Comparison of ENCODE assay signal across 1 cellular context in the genomic region with DNA sequence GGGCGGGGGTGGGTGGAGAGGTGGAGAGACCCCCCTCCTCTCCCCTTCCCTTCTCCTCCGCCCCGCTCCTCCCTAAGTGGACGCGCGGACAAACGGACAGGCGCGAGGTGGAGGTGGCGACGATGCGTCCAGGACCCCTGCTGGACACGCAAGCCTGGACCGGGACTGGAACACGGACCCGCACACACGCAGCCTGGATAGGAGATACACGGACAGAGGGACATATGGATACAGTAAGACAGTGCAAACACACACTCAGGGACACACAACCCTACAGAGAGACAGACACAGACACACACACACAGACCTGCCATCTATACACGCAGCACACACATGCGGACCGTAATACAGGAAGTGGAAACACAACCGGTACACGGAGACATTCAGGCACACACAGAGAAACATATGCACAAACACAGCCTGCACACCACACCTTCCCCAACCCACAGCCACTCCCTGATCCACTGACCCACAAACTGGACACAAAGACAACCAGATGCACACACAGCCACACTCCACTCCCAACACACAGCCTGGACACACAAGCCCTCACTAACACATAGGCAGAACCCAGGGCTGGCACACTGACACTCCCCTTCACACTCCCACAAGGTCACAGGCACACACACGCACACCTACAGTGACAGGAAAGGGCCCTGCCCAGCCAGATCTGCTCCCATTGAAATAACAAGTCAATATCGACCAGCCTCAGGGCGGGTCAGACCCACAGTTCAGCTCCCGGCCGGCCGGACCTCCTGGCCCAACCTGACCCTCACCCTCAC.
A peak's percentile ranks its signal among the peaks of the same experiment; 100 is the strongest.
TF ChIP-seq lines count a peak whose summit lies in the region.

No MANE protein-coding gene starts in this region.

TF ChIP-seq in K562, 482 proteins besides CTCF, POLR2A, EP300 and RAD21 (continued from another document):
- TF ChIP-seq, protein P1, sequence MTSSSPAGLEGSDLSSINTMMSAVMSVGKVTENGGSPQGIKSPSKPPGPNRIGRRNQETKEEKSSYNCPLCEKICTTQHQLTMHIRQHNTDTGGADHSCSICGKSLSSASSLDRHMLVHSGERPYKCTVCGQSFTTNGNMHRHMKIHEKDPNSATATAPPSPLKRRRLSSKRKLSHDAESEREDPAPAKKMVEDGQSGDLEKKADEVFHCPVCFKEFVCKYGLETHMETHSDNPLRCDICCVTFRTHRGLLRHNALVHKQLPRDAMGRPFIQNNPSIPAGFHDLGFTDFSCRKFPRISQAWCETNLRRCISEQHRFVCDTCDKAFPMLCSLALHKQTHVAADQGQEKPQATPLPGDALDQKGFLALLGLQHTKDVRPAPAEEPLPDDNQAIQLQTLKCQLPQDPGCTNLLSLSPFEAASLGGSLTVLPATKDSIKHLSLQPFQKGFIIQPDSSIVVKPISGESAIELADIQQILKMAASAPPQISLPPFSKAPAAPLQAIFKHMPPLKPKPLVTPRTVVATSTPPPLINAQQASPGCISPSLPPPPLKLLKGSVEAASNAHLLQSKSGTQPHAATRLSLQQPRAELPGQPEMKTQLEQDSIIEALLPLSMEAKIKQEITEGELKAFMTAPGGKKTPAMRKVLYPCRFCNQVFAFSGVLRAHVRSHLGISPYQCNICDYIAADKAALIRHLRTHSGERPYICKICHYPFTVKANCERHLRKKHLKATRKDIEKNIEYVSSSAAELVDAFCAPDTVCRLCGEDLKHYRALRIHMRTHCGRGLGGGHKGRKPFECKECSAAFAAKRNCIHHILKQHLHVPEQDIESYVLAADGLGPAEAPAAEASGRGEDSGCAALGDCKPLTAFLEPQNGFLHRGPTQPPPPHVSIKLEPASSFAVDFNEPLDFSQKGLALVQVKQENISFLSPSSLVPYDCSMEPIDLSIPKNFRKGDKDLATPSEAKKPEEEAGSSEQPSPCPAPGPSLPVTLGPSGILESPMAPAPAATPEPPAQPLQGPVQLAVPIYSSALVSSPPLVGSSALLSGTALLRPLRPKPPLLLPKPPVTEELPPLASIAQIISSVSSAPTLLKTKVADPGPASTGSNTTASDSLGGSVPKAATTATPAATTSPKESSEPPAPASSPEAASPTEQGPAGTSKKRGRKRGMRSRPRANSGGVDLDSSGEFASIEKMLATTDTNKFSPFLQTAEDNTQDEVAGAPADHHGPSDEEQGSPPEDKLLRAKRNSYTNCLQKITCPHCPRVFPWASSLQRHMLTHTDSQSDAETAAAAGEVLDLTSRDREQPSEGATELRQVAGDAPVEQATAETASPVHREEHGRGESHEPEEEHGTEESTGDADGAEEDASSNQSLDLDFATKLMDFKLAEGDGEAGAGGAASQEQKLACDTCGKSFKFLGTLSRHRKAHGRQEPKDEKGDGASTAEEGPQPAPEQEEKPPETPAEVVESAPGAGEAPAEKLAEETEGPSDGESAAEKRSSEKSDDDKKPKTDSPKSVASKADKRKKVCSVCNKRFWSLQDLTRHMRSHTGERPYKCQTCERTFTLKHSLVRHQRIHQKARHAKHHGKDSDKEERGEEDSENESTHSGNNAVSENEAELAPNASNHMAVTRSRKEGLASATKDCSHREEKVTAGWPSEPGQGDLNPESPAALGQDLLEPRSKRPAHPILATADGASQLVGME (CRISPR knock-in tag; IDR thresholded peaks at IDR 0.05) = no peak
- no peak for TF ChIP-seq SMAD2 (IDR thresholded peaks at IDR 0.05; ENCODE audit: low read depth, low read length)
- no peak for TF ChIP-seq SREBF2 (CRISPR knock-in tag; IDR thresholded peaks at IDR 0.05)
- peak; percentile 88 for TF ChIP-seq MTA1 (IDR thresholded peaks at IDR 0.05; ENCODE audit: borderline replicate concordance)
- TF ChIP-seq ZNF24 (IDR thresholded peaks at IDR 0.05) = 0 out of 2 replicates have a peak, but pooled peaks have one; percentile 5
- no peak for TF ChIP-seq MCM7 (IDR thresholded peaks at IDR 0.05)
- TF ChIP-seq MGA (IDR thresholded peaks at IDR 0.05) = peak; percentile 61; the same call in 1 of the 2 replicates
- TF ChIP-seq ZFX (CRISPR knock-in tag; IDR thresholded peaks at IDR 0.05) = no peak
- no peak for TF ChIP-seq ZNF217 (CRISPR knock-in tag; IDR thresholded peaks at IDR 0.05)
- peak; percentile 39; the same call in 1 of the 2 replicates for TF ChIP-seq ESRRA (IDR thresholded peaks at IDR 0.05; ENCODE audit: borderline replicate concordance, low read depth)
- no peak for TF ChIP-seq ZNF655 (CRISPR knock-in tag; IDR thresholded peaks at IDR 0.05)
- TF ChIP-seq NCOA4 (IDR thresholded peaks at IDR 0.05; ENCODE audit: partially characterized antibody) = no peak
- TF ChIP-seq CEBPZ (IDR thresholded peaks at IDR 0.05; ENCODE audit: borderline replicate concordance, low read depth, low read length) = no peak
- no peak for TF ChIP-seq ZBTB7A (IDR thresholded peaks at IDR 0.05; ENCODE audit: borderline replicate concordance, control insufficient read depth, low read depth, low read length)
- TF ChIP-seq ETV1 (tag; conservative IDR thresholded peaks at IDR 0.05; ENCODE audit: low read depth) = peak; percentile 37; the same call in 1 of the 2 replicates
- TF ChIP-seq, protein P2, sequence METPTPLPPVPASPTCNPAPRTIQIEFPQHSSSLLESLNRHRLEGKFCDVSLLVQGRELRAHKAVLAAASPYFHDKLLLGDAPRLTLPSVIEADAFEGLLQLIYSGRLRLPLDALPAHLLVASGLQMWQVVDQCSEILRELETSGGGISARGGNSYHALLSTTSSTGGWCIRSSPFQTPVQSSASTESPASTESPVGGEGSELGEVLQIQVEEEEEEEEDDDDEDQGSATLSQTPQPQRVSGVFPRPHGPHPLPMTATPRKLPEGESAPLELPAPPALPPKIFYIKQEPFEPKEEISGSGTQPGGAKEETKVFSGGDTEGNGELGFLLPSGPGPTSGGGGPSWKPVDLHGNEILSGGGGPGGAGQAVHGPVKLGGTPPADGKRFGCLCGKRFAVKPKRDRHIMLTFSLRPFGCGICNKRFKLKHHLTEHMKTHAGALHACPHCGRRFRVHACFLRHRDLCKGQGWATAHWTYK (CRISPR knock-in tag; IDR thresholded peaks at IDR 0.05) = no peak
- TF ChIP-seq FUS (optimal IDR thresholded peaks at IDR 0.05; ENCODE audit: low read depth, low read length) = no peak
- no peak for TF ChIP-seq SLC30A9 (CRISPR knock-in tag; IDR thresholded peaks at IDR 0.05)
- TF ChIP-seq RAD51 (IDR thresholded peaks at IDR 0.05; ENCODE audit: borderline replicate concordance, low read depth) = no peak
TF ChIP-seq in K562: peak in this region for 99.
